ENCODE assay signal across 7 cellular contexts in the genomic region with DNA sequence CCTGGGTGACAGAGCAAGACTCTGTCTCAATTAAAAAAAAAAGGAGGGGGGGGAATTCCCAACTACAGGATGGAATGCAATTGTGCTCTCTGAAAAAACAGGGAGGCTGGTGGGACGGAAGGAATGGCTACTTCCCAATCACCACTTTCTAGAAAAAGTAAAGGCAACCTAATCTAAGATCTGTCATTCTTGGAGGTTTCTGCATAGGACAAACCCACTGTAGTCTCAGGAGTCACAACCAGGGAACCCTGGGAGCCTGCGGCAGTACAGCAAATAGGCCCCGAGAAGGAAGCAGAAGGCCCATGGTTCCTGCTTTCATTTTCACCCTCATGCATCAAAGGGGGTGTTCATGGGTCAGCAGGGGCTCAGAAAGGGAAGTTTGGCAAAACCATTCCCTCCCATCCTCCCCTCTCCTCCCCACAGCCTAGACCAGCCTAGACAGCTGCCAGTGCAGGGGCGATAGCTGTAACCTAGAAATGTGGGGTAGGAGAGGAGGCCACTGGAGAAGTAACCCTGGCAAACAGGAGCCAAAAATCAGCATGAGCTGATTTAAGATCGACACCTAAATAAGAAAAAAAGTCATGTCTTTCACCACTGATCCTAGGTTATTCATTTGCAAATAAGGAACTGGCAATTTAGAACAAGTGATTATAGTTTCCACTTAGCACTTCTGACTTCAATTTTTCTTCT. TPM values are rescaled to one million over a fixed set of nuclear protein-coding genes. Genes with fewer than 3 reads are reported as not detected.
DNase-seq lines count a peak whose midpoint lies in the region; ATAC-seq and TF ChIP-seq lines count a peak whose summit lies in the region.

No MANE protein-coding gene starts in this region.

- no peak for TF ChIP-seq EP300 in sigmoid colon (IDR thresholded peaks at IDR 0.05)

- no peak for TF ChIP-seq POLR2A in sigmoid colon (IDR thresholded peaks at IDR 0.05)

- TF ChIP-seq CTCF in sigmoid colon (IDR thresholded peaks at IDR 0.05) = no peak

- WGBS in sigmoid colon, 2 donors = 54 to 80% methylated on average over 5 of the region's 5 CpGs

- no peak overlapping the region for H3K4me3 ChIP-seq in sigmoid colon

- intact Hi-C loops in sigmoid colon (cut with DNase I) = no loop called here

- ATAC-seq in GM18873 (IDR thresholded peaks at IDR 0.05; ENCODE audit: low FRiP score, unreplicated experiment) (peak; percentile 82), HG02759 (IDR thresholded peaks at IDR 0.05; ENCODE audit: unreplicated experiment) (peak; percentile 79), SK-N-SH treated with all-trans-retinoic acid at 6 μM for 48 hours (peak; percentile 24; the same call in 2 of the 3 replicates)

- peaks cover 0 to 4% (median 2%) of the 10 kb centered on the region in 4 donors for H3K9me3 ChIP-seq in sigmoid colon

- H3K27me3 ChIP-seq in sigmoid colon = no peaks in the 10 kb centered on the region

- DNase-seq in kidney tubule cell (ENCODE audit: low spot score) (peak; percentile 52), sigmoid colon (no peak), DMS 273 treated with DMSO at 0.1 percent for 48 hours (lab: John Stamatoyannopoulos, UW) (no peak), OCI-M2 (lab: John Stamatoyannopoulos, UW; ENCODE audit: unreplicated experiment) (no peak)

- H3K27ac ChIP-seq in sigmoid colon = peak overlapping the region in 1 of 4 donors; percentile 12

- no peaks in the 10 kb centered on the region for H3K4me1 ChIP-seq in sigmoid colon

- no peaks in the 10 kb centered on the region for H3K36me3 ChIP-seq in sigmoid colon

TF ChIP-seq in SK-N-SH treated with all-trans-retinoic acid at 6 μM for 48 hours, 23 proteins besides CTCF, POLR2A, EP300 and RAD21:
- TF ChIP-seq GLIS3 (CRISPR knock-in tag; IDR thresholded peaks at IDR 0.05) (no peak), ZNF8 (CRISPR knock-in tag; IDR thresholded peaks at IDR 0.05) (no peak), CSDC2 (CRISPR knock-in tag; IDR thresholded peaks at IDR 0.05) (no peak), TCF4 (CRISPR knock-in tag; IDR thresholded peaks at IDR 0.05; ENCODE audit: borderline replicate concordance) (no peak), ZFP30 (CRISPR knock-in tag; IDR thresholded peaks at IDR 0.05) (no peak), ZNF565 (CRISPR knock-in tag; conservative IDR thresholded peaks at IDR 0.05; ENCODE audit: low read depth) (no peak), ZNF70 (CRISPR knock-in tag; IDR thresholded peaks at IDR 0.05) (no peak), ARNTL (CRISPR knock-in tag; IDR thresholded peaks at IDR 0.05; ENCODE audit: borderline replicate concordance, low read depth) (no peak)
- TF ChIP-seq, protein P1, sequence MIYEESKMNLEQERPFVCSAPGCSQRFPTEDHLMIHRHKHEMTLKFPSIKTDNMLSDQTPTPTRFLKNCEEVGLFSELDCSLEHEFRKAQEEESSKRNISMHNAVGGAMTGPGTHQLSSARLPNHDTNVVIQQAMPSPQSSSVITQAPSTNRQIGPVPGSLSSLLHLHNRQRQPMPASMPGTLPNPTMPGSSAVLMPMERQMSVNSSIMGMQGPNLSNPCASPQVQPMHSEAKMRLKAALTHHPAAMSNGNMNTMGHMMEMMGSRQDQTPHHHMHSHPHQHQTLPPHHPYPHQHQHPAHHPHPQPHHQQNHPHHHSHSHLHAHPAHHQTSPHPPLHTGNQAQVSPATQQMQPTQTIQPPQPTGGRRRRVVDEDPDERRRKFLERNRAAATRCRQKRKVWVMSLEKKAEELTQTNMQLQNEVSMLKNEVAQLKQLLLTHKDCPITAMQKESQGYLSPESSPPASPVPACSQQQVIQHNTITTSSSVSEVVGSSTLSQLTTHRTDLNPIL (CRISPR knock-in tag; IDR thresholded peaks at IDR 0.05; ENCODE audit: low read depth) = no peak
TF ChIP-seq in SK-N-SH treated with all-trans-retinoic acid at 6 μM for 48 hours: peak in this region for 0.

RNA-seq across cellular contexts. Expression of gene TRABD2A, which starts 48.0 kb away (rescaled TPM):
- total RNA-seq in sigmoid colon = 1 to 10 TPM in 1 of 4 donors, under 1 TPM in 3; 0.16 to 3.6 (median 0.65) TPM
- polyA plus RNA-seq in sigmoid colon = 10 to 100 TPM; 16.8 to 46.4 (median 25.4) TPM

Comparison
In these comparisons a context has a peak if more than half of its experiments do, and no peak if none do; other contexts are left out.
1. ATAC-seq: peak in every context shown above with its lines; median percentile 82 in GM18873; 79 in HG02759; 24 in SK-N-SH treated with all-trans-retinoic acid at 6 μM for 48 hours.